22 cellular contexts compared by ENCODE assay signal in genomic region chr1:6730889-6731288, GRCh38.
"Had no signal": no experiment of that assay in that cellular context is flagged by ENCODE, and none has a peak within 500 bp of the region (broad histone marks: within the 10 kb centered on the region; RNA-seq: fewer than 3 reads in every experiment).

No MANE protein-coding gene starts in this region.

- H3K27me3 ChIP-seq: esophagus muscularis mucosa, right lobe of liver, testis had no signal

- H3K36me3 ChIP-seq: esophagus muscularis mucosa, right lobe of liver had no signal

- FAIRE-seq: colon, endothelial cell of umbilical vein had no signal

- H3K4me3 ChIP-seq: esophagus muscularis mucosa, lung, right lobe of liver, testis had no signal

- H3K9ac ChIP-seq: parathyroid adenoma had no signal

- H3K9me3 ChIP-seq: esophagus muscularis mucosa, right lobe of liver, testis had no signal

- H3K27ac ChIP-seq: esophagus muscularis mucosa, foreskin keratinocyte, parathyroid adenoma, right lobe of liver, testis had no signal

- H3K4me1 ChIP-seq: foreskin keratinocyte, parathyroid adenoma, right lobe of liver, testis had no signal

- DNase-seq: dermis blood vessel endothelial cell; effector memory CD4-positive, alpha-beta T cell; foreskin keratinocyte; hypothalamus; immature natural killer cell; islet precursor cell; kidney glomerular epithelial cell; naive B cell; right lobe of liver; stimulated activated CD4-positive, alpha-beta T cell treated with anti-CD3 and anti-CD28 coated beads, Interleukin-2, amount 100 ng/mL, for 24 hours; stimulated activated CD4-positive, alpha-beta T cell treated with anti-CD3 and anti-CD28 coated beads, Interleukin-4, amount 100 ng/mL, for 4 hours; stimulated activated naive CD8-positive, alpha-beta T cell treated with anti-CD3 and anti-CD28 coated beads, Interleukin-15, Interleukin-2, amounts not matched to agents 100 U/mL and 50 U/mL, for 24 hours; substantia nigra; testis; trophoblast cell had no signal

- ATAC-seq: foreskin keratinocyte; natural killer cell treated with Interleukin-12 subunit alpha and Interleukin-12 subunit beta and Interleukin-15 and Interleukin-18, amount 100 ng/mL, for 72 hours; right lobe of liver; stimulated activated memory B cell treated with anti-CD40 and anti-IgM and Interleukin-4, amounts not matched to agents 10 μg/mL and 1 μg/mL and 100 μg/mL, for 72 hours; stimulated activated naive CD8-positive, alpha-beta T cell treated with anti-CD3 and anti-CD28 coated beads, Interleukin-15, Interleukin-2, amounts not matched to agents 100 U/mL and 50 U/mL, for 24 hours had no signal
